In genomic region chr5:157455057-157455456, GRCh38 we compare ENCODE assay signal across 25 cellular contexts. TPM values are rescaled to one million over a fixed set of nuclear protein-coding genes. Genes with fewer than 3 reads are reported as not detected.
A peak's percentile ranks its signal among the peaks of the same experiment; 100 is the strongest.
DNase-seq lines count a peak whose midpoint lies in the region; ATAC-seq, FAIRE-seq and TF ChIP-seq lines count a peak whose summit lies in the region.
"Had no signal": no experiment of that assay in that cellular context is flagged by ENCODE, and none has a peak within 500 bp of the region (broad histone marks: within the 10 kb centered on the region; RNA-seq: fewer than 3 reads in every experiment).

No MANE protein-coding gene starts in this region.

- H2BK15ac ChIP-seq in H9 (ENCODE audit: low read depth, low read length), result no peak overlapping the region

- no peak overlapping the region for H4K91ac ChIP-seq in H9 (ENCODE audit: insufficient read length, low read depth, low read length)

- no peak overlapping the region for H2AK5ac ChIP-seq in H9 (ENCODE audit: insufficient read length, low read length)

- H3K27ac ChIP-seq in H9 (ENCODE audit: insufficient read length, low read depth, low read length) (no peak overlapping the region), K562 (ENCODE audit: extremely low read depth, low read depth, low read length) (no peak overlapping the region)
- H3K27ac ChIP-seq: KMS-11, Peyer's patch, SJSA1 had no signal

- TF ChIP-seq RAD21 in K562 (CRISPR knock-in tag; conservative IDR thresholded peaks at IDR 0.05 in 1 of 2, IDR thresholded peaks at IDR 0.05 in 1 of 2), result no peak

- no peak overlapping the region for H3K56ac ChIP-seq in H9 (ENCODE audit: insufficient read length, low read depth, low read length)

- no peak for TF ChIP-seq EP300 in K562 (IDR thresholded peaks at IDR 0.05; ENCODE audit: low read length)

- H3K27me3 Mint-ChIP-seq in H9 (ENCODE audit: low read depth) (peaks cover 20% of the 10 kb centered on the region), immature natural killer cell (ENCODE audit: low read depth in 3 of 3) (peaks cover 1 to 10% (median 4%) of the 10 kb centered on the region in 3 donors)

- H3K9ac ChIP-seq in H9 (ENCODE audit: extremely low read depth, insufficient read length, low read length) (no peak overlapping the region), K562 (ENCODE audit: insufficient read depth in 1 of 2, low read depth in 2 of 2, low read length in 2 of 2) (no peak overlapping the region)
- H3K9ac ChIP-seq: KMS-11 had no signal

- H3K9me3 ChIP-seq in H9 (ENCODE audit: control insufficient read depth, low read depth, low read length), result no peaks in the 10 kb centered on the region
- no peaks in the 10 kb centered on the region for H3K9me3 ChIP-seq in K562 (replicated peaks; ENCODE audit: control insufficient read depth, insufficient read depth, low read depth, low read length)
- H3K9me3 ChIP-seq: BE2C, Peyer's patch, SJSA1 had no signal

- H3K18ac ChIP-seq in H9 (ENCODE audit: insufficient read length, low read depth, low read length), result no peak overlapping the region

- no peak overlapping the region for H3T11ph ChIP-seq in H9 (ENCODE audit: low read length)

- no peak overlapping the region for H4K5ac ChIP-seq in H9 (ENCODE audit: insufficient read length, low read depth, low read length)

- H3K4me2 ChIP-seq in H9 (ENCODE audit: insufficient read depth, insufficient read length, low read length) (no peak overlapping the region), K562 (ENCODE audit: insufficient read depth, low read length) (no peak overlapping the region)
- H3K4me2 ChIP-seq: KMS-11 had no signal

- H3K9me1 ChIP-seq in K562 (ENCODE audit: control insufficient read depth, insufficient read depth, low read length), result no peaks in the 10 kb centered on the region

- H3K36me3 Mint-ChIP-seq in H9 (ENCODE audit: insufficient read depth in 1 of 3, low read depth in 3 of 3), result no peaks in the 10 kb centered on the region
- no peaks in the 10 kb centered on the region for H3K36me3 Mint-ChIP-seq in immature natural killer cell
- H3K36me3 Mint-ChIP-seq: CD4-positive, CD25-positive, alpha-beta regulatory T cell had no signal

- no peaks in the 10 kb centered on the region for H3K79me1 ChIP-seq in H9 (ENCODE audit: insufficient read depth, low read depth, low read length, poor library complexity, severe bottlenecking)

- peak; percentile 17 for DNase-seq in H9
- no peak for DNase-seq in K562 (ENCODE audit: extremely low read depth in 1 of 4, low spot score in 3 of 4)
- DNase-seq in immature natural killer cell, result peak in 2 of 3 donors; percentile 11 to 20
- DNase-seq in ureter (ENCODE audit: low spot score), result peak; percentile 29
- no peak for DNase-seq in GM10266 (ENCODE audit: extremely low spot score)
- no peak for DNase-seq in cerebellar cortex (ENCODE audit: low spot score)
- DNase-seq in cortex of kidney (lab: John Stamatoyannopoulos, UW), result no peak
- DNase-seq: BE2C; CD4-positive, CD25-positive, alpha-beta regulatory T cell; DMS79; GOT3; NCI-H1092 treated with DMSO at 0.1 percent for 48 hours; NCI-H146; NCI-H2029; NCI-H226; NCI-H510A treated with DMSO at 0.1 percent for 48 hours; NCI-H774; Peyer's patch had no signal

- no peak overlapping the region for H3K4me3 Mint-ChIP-seq in H9
- no peak overlapping the region for H3K4me3 Mint-ChIP-seq in immature natural killer cell
- H3K4me3 Mint-ChIP-seq: CD4-positive, CD25-positive, alpha-beta regulatory T cell had no signal

- H3K79me2 ChIP-seq in H9 (ENCODE audit: insufficient read depth, low read length) (no peaks in the 10 kb centered on the region), K562 (ENCODE audit: control insufficient read depth, insufficient read depth, low read length) (no peaks in the 10 kb centered on the region)

- H3K9me3 Mint-ChIP-seq in H9 (no peaks in the 10 kb centered on the region), immature natural killer cell (peaks cover 0 to 2% (median 0%) of the 10 kb centered on the region in 6 donors)

- H2AFZ ChIP-seq in H9 (ENCODE audit: low read length) (no peak overlapping the region), K562 (ENCODE audit: low read depth, low read length) (no peak overlapping the region)

- H3K4me1 Mint-ChIP-seq in H9, result peaks cover 15 to 21% of the 10 kb centered on the region in 2 experiments
- peaks cover 8 to 15% of the 10 kb centered on the region in 2 donors for H3K4me1 Mint-ChIP-seq in immature natural killer cell

- no peaks in the 10 kb centered on the region for H4K20me1 ChIP-seq in H9 (ENCODE audit: control insufficient read depth, insufficient read depth, insufficient read length)
- H4K20me1 ChIP-seq in K562 (replicated peaks; ENCODE audit: control insufficient read depth, insufficient read depth, low read length), result no peaks in the 10 kb centered on the region

- in situ Hi-C loops in K562 (cut with MboI), result no loop called here

- no peak for TF ChIP-seq POLR2A in K562 (conservative IDR thresholded peaks at IDR 0.05)

- no peak overlapping the region for H2BK120ac ChIP-seq in H9 (ENCODE audit: low read depth, low read length, poor library complexity, severe bottlenecking)

- H2BK5ac ChIP-seq in H9 (ENCODE audit: insufficient read length, low read length), result no peak overlapping the region

- H3K23ac ChIP-seq in H9 (ENCODE audit: insufficient read length, low read depth, low read length), result no peak overlapping the region

- no peak for ATAC-seq in K562
- ATAC-seq: HCT116 had no signal

- FAIRE-seq in K562 (lab: Jason Lieb, UNC), result no peak
- FAIRE-seq: GM12892, HTR-8/SVneo had no signal

- CTCF ChIA-PET in K562 (lab: Yijun Ruan, JAX; ENCODE audit: low intra/inter-chr PET ratio), result no interaction called here

- no peak overlapping the region for H4K8ac ChIP-seq in H9 (replicated peaks; ENCODE audit: insufficient read length, low read depth, low read length)

- no peaks in the 10 kb centered on the region for H3K36me3 ChIP-seq in K562 (ENCODE audit: control insufficient read depth, insufficient read depth, low read length)
- H3K36me3 ChIP-seq: BE2C, Peyer's patch, SJSA1 had no signal

- H3K4me1 ChIP-seq in H9 (ENCODE audit: insufficient read depth, low read length), result no peaks in the 10 kb centered on the region; the same call in 1 of the 2 replicates
- peaks cover 0 to 4% of the 10 kb centered on the region in 2 experiments; a peak in 1 of 5 replicates for H3K4me1 ChIP-seq in K562 (replicated peaks in 1 of 2; ENCODE audit: control insufficient read depth in 2 of 2, insufficient read depth in 2 of 2, low read length in 2 of 2)
- H3K4me1 ChIP-seq: BE2C had no signal

- H3K14ac ChIP-seq in H9 (ENCODE audit: insufficient read depth, low read length), result no peak overlapping the region

- TF ChIP-seq CTCF in H9 (conservative IDR thresholded peaks at IDR 0.05) (no peak), K562 (IDR thresholded peaks at IDR 0.05 in 2 of 3, conservative IDR thresholded peaks at IDR 0.05 in 1 of 3; ENCODE audit: insufficient read depth in 2 of 3, low read depth in 1 of 3, low read length in 3 of 3) (no peak), GM10266 (IDR thresholded peaks at IDR 0.05; ENCODE audit: control insufficient read depth, insufficient read depth, low read depth, missing control alignments) (no peak)

- H3K23me2 ChIP-seq in H9 (ENCODE audit: insufficient read length, low read depth, low read length, poor library complexity, severe bottlenecking), result no peaks in the 10 kb centered on the region

- intact Hi-C loops in K562 (cut with micrococcal nuclease), result no loop called here

- no peak overlapping the region for H2BK20ac ChIP-seq in H9 (ENCODE audit: low read depth, low read length, poor library complexity, severe bottlenecking)

- no peak overlapping the region for H3K4ac ChIP-seq in H9 (ENCODE audit: low read depth, low read length)

- POLR2A ChIA-PET in K562 (lab: Yijun Ruan, JAX), result no interaction called here

- WGBS in H9 (ENCODE audit: extremely low coverage, insufficient read length, low lambda C conversion rate), result no CpG with 5 or more reads among the region's 7 CpGs
- WGBS in K562 (ENCODE audit: insufficient coverage, low coverage, missing lambda C conversion rate), result 2% methylated on average over 7 of the region's 7 CpGs

- no peaks in the 10 kb centered on the region for H3K27me3 ChIP-seq in H9 (ENCODE audit: insufficient read depth, low read length)
- H3K27me3 ChIP-seq in K562 (ENCODE audit: control insufficient read depth in 2 of 2, insufficient read depth in 2 of 2, low read length in 2 of 2), result peaks cover 23 to 40% of the 10 kb centered on the region in 2 experiments

- H3K27ac Mint-ChIP-seq in H9 (no peak overlapping the region), immature natural killer cell (no peak overlapping the region)
- H3K27ac Mint-ChIP-seq: CD4-positive, CD25-positive, alpha-beta regulatory T cell had no signal

- no TSS peak for BruUV-seq in K562 (replicated peaks; lab: Mats Ljungman, UMichigan)

- no peak overlapping the region for H3K4me3 ChIP-seq in K562
- H3K4me3 ChIP-seq: Peyer's patch, SJSA1 had no signal

- H2BK12ac ChIP-seq in H9 (ENCODE audit: insufficient read length, low read depth, low read length), result no peak overlapping the region

RNA-seq across cellular contexts. Expression of gene NIPAL4, which starts 5.0 kb away (rescaled TPM):
- total RNA-seq in H9 (2021) (not detected in 2 replicates), K562 (2014; rRNA removed) (not detected in 2 replicates), K562 (2014; rRNA removed; fragmentation: Illumina TruSeq; extraction: Trizol) (not detected in 2 replicates), K562 (2015; rRNA removed; fragmentation: Illumina TruSeq; extraction: Trizol) (not detected in 2 replicates), K562 (2021) (not detected in 2 replicates), ureter (49.8 TPM)
- total RNA-seq in K562 (2011; cell fraction: chromatin; rRNA removed; ENCODE audit: low replicate concordance), result not detected in 2 replicates
- total RNA-seq in K562 (2011; cell fraction: nucleolus; rRNA removed), result not detected in 2 replicates
- not detected in 2 replicates for total RNA-seq in K562 (2011; cell fraction: nucleoplasm; rRNA removed)
- polyA plus RNA-seq in K562 (2011; rRNA removed) (not detected in 2 replicates), K562 (2014; fragmentation: Illumina TruSeq; extraction: Trizol) (not detected in 2 replicates), K562 (2014; fragmentation: Nextera tagmentation; extraction: Ambion mirVana) (not detected), K562 (2014; rRNA removed) (not detected in 2 replicates), immature natural killer cell (not detected)
- polyA plus RNA-seq in K562 (2011; cell fraction: cytosol; rRNA removed), result not detected in 2 replicates
- polyA plus RNA-seq in K562 (2011; cell fraction: nucleus; rRNA removed), result not detected in 2 replicates
- not detected in 2 replicates for polyA plus RNA-seq in K562 (2012)
- not detected in 2 replicates for polyA minus RNA-seq in K562 (2011; rRNA and poly(A)+ RNA removed)
- polyA minus RNA-seq in K562 (2011; cell fraction: cytosol; rRNA and poly(A)+ RNA removed), result not detected in 2 replicates
- polyA minus RNA-seq in K562 (2011; cell fraction: nucleus; rRNA and poly(A)+ RNA removed), result not detected in 2 replicates
- total RNA-seq: A673, OCI-LY7, Peyer's patch had no signal

Comparison
In these comparisons a context has a peak if more than half of its experiments do, and no peak if none do; other contexts are left out.
1. DNase-seq: peak in H9 (single experiment), immature natural killer cell (2 of 3) and ureter (single experiment); none in K562 (0 of 4), GM10266 (single experiment), cerebellar cortex (single experiment) and cortex of kidney (single experiment).
2. RNA of gene NIPAL4, which starts 5.0 kb away (total RNA-seq): 49.8 TPM in ureter (single experiment); not detected in H9 and not detected in K562; every median in the first group is over 10 times any median in the second.